Comparison of ENCODE assay signal across 11 cellular contexts in genomic region chr2:96225016-96225533, GRCh38. TPM values are rescaled to one million over a fixed set of nuclear protein-coding genes. Genes with fewer than 3 reads are reported as not detected.
A peak's percentile ranks its signal among the peaks of the same experiment; 100 is the strongest.
DNase-seq lines count a peak whose midpoint lies in the region; ATAC-seq and TF ChIP-seq lines count a peak whose summit lies in the region.
"Had no signal": no experiment of that assay in that cellular context is flagged by ENCODE, and none has a peak within 500 bp of the region (broad histone marks: within the 10 kb centered on the region; RNA-seq: fewer than 3 reads in every experiment).

No MANE protein-coding gene starts in this region.

- no peaks in the 10 kb centered on the region; the same call in 1 of the 2 replicates for H3K36me3 ChIP-seq in OCI-LY7 (ENCODE audit: insufficient read depth, low read length)

- peak overlapping the region; percentile 10 for H3K27ac Mint-ChIP-seq in activated CD4-positive, alpha-beta T cell treated with anti-CD3 and anti-CD28 coated beads for 36 hours
- H3K27ac Mint-ChIP-seq in stimulated activated memory B cell treated with anti-CD40 and anti-IgM and Interleukin-4, amounts not matched to agents 10 μg/mL and 1 μg/mL and 100 μg/mL, for 72 hours = peak overlapping the region; percentile 94
- no peak overlapping the region for H3K27ac Mint-ChIP-seq in activated naive CD4-positive, alpha-beta T cell treated with anti-CD3 and anti-CD28 coated beads, Interleukin-2, amount 50 U/mL, for 72 hours

- peak overlapping the region; percentile 28; the same call in 1 of the 2 replicates for H2AFZ ChIP-seq in OCI-LY7 (ENCODE audit: low read length)

- no peaks in the 10 kb centered on the region for H4K20me1 ChIP-seq in OCI-LY7 (ENCODE audit: insufficient read depth, low read length)

- TSS peak; percentile 22 for BruUV-seq in OCI-LY7 (replicated peaks; lab: Mats Ljungman, UMichigan)

- peaks cover 8% of the 10 kb centered on the region for H3K4me1 Mint-ChIP-seq in activated CD4-positive, alpha-beta T cell treated with anti-CD3 and anti-CD28 coated beads for 36 hours
- peaks cover 26% of the 10 kb centered on the region for H3K4me1 Mint-ChIP-seq in stimulated activated memory B cell treated with anti-CD40 and anti-IgM and Interleukin-4, amounts not matched to agents 10 μg/mL and 1 μg/mL and 100 μg/mL, for 72 hours

- POLR2A ChIA-PET in activated CD4-positive, alpha-beta T cell treated with anti-CD3 and anti-CD28 coated beads for 36 hours (lab: Charles Lee) = no interaction called here
- POLR2A ChIA-PET in OCI-LY7 (lab: Charles Lee) = interaction anchor here (0.5 to 2.0 kb wide), 8 partner anchors 9 to 525 kb away, joined by 3 to 20 read pairs (median 5); partner anchors contain the start of gene STARD7

- H3K27ac ChIP-seq in OCI-LY7 (ENCODE audit: low read depth, low read length, poor library complexity, severe bottlenecking) = peak overlapping the region; percentile 89
- H3K27ac ChIP-seq: A549 had no signal

- no peaks in the 10 kb centered on the region for H3K9me2 ChIP-seq in OCI-LY7 (ENCODE audit: insufficient read depth, low read length)

- no peaks in the 10 kb centered on the region for H3K9me3 ChIP-seq in OCI-LY7 (ENCODE audit: low read length)
- H3K9me3 ChIP-seq: A549 had no signal

- no peaks in the 10 kb centered on the region; the same call in 1 of the 2 replicates for H3K79me2 ChIP-seq in OCI-LY7 (ENCODE audit: insufficient read depth, low read depth, low read length)

- H3K4me3 Mint-ChIP-seq in activated CD4-positive, alpha-beta T cell treated with anti-CD3 and anti-CD28 coated beads for 36 hours = no peak overlapping the region
- H3K4me3 Mint-ChIP-seq in stimulated activated memory B cell treated with anti-CD40 and anti-IgM and Interleukin-4, amounts not matched to agents 10 μg/mL and 1 μg/mL and 100 μg/mL, for 72 hours = peak overlapping the region; percentile 60

- no peaks in the 10 kb centered on the region for H3K36me3 Mint-ChIP-seq in activated CD4-positive, alpha-beta T cell treated with anti-CD3 and anti-CD28 coated beads for 36 hours (ENCODE audit: low read depth)
- peaks cover 9% of the 10 kb centered on the region for H3K36me3 Mint-ChIP-seq in stimulated activated memory B cell treated with anti-CD40 and anti-IgM and Interleukin-4, amounts not matched to agents 10 μg/mL and 1 μg/mL and 100 μg/mL, for 72 hours
- no peaks in the 10 kb centered on the region for H3K36me3 Mint-ChIP-seq in activated naive CD4-positive, alpha-beta T cell treated with anti-CD3 and anti-CD28 coated beads, Interleukin-2, amount 50 U/mL, for 72 hours

- ATAC-seq in activated CD4-positive, alpha-beta T cell treated with anti-CD3 and anti-CD28 coated beads for 36 hours = peak; percentile 36
- peak; percentile 89 for ATAC-seq in HG02973 (IDR thresholded peaks at IDR 0.05; ENCODE audit: unreplicated experiment)
- peak; percentile 94 for ATAC-seq in stimulated activated memory B cell treated with anti-CD40 and anti-IgM and Interleukin-4, amounts not matched to agents 10 μg/mL and 1 μg/mL and 100 μg/mL, for 72 hours
- no peak for ATAC-seq in activated naive CD4-positive, alpha-beta T cell treated with anti-CD3 and anti-CD28 coated beads, Interleukin-2, amount 50 U/mL, for 72 hours
- ATAC-seq: A549 had no signal

- no peak for DNase-seq in activated CD4-positive, alpha-beta T cell treated with anti-CD3 and anti-CD28 coated beads for 36 hours
- DNase-seq in activated CD4-positive, alpha-beta T cell treated with anti-CD3 and anti-CD28 coated beads, Interleukin-2, amount 50 U/mL, for 1 hour = no peak
- DNase-seq in OCI-LY7 (ENCODE audit: low spot score) = peak; percentile 84
- DNase-seq in NCI-H1092 treated with DMSO at 0.1 percent for 48 hours (lab: John Stamatoyannopoulos, UW) = no peak
- no peak for DNase-seq in activated naive CD4-positive, alpha-beta T cell treated with anti-CD3 and anti-CD28 coated beads, Interleukin-2, amount 50 U/mL, for 16 hours
- DNase-seq in activated naive CD4-positive, alpha-beta T cell treated with anti-CD3 and anti-CD28 coated beads, Interleukin-2, amount 50 U/mL, for 72 hours (ENCODE audit: low spot score in 2 of 2) = no peak
- DNase-seq: midbrain, NCI-H2171 treated with DMSO at 0.1 percent for 48 hours had no signal

- intact Hi-C loops in activated CD4-positive, alpha-beta T cell treated with anti-CD3 and anti-CD28 coated beads for 36 hours (cut with DNase I, micrococcal nuclease) = no loop called here
- intact Hi-C loops in OCI-LY7 (cut with micrococcal nuclease; ENCODE audit: unreplicated experiment) = no loop called here

- no peaks in the 10 kb centered on the region for H3K9me3 Mint-ChIP-seq in activated CD4-positive, alpha-beta T cell treated with anti-CD3 and anti-CD28 coated beads for 36 hours (ENCODE audit: low read depth)
- H3K9me3 Mint-ChIP-seq in stimulated activated memory B cell treated with anti-CD40 and anti-IgM and Interleukin-4, amounts not matched to agents 10 μg/mL and 1 μg/mL and 100 μg/mL, for 72 hours = no peaks in the 10 kb centered on the region
- no peaks in the 10 kb centered on the region for H3K9me3 Mint-ChIP-seq in activated naive CD4-positive, alpha-beta T cell treated with anti-CD3 and anti-CD28 coated beads, Interleukin-2, amount 50 U/mL, for 72 hours

- no peaks in the 10 kb centered on the region for H3K27me3 Mint-ChIP-seq in activated CD4-positive, alpha-beta T cell treated with anti-CD3 and anti-CD28 coated beads for 36 hours
- no peaks in the 10 kb centered on the region for H3K27me3 Mint-ChIP-seq in stimulated activated memory B cell treated with anti-CD40 and anti-IgM and Interleukin-4, amounts not matched to agents 10 μg/mL and 1 μg/mL and 100 μg/mL, for 72 hours

- H3K4me2 ChIP-seq in OCI-LY7 (ENCODE audit: low read length) = peak overlapping the region; percentile 69
- H3K4me2 ChIP-seq: A549 had no signal

- CTCF ChIA-PET in activated CD4-positive, alpha-beta T cell treated with anti-CD3 and anti-CD28 coated beads for 36 hours (lab: Charles Lee) = no interaction called here
- CTCF ChIA-PET in OCI-LY7 (lab: Charles Lee; ENCODE audit: unreplicated experiment) = no interaction called here

- TF ChIP-seq CTCF in OCI-LY7 (conservative IDR thresholded peaks at IDR 0.05; ENCODE audit: low read length) = no peak

- peaks cover 32% of the 10 kb centered on the region for H3K4me1 ChIP-seq in OCI-LY7 (ENCODE audit: insufficient read depth, low read length, poor library complexity, severe bottlenecking)
- H3K4me1 ChIP-seq: A549 had no signal

- peak overlapping the region; percentile 42 for H3K4me3 ChIP-seq in OCI-LY7 (ENCODE audit: low read depth, low read length, poor library complexity, severe bottlenecking)
- H3K4me3 ChIP-seq: A549 had no signal

RNA-seq across cellular contexts. Expression of gene STARD7, which starts 16.4 kb away (rescaled TPM):
- total RNA-seq in activated CD4-positive, alpha-beta T cell treated with anti-CD3 and anti-CD28 coated beads for 36 hours = 100 to 1,000 TPM; 151 to 173 TPM
- total RNA-seq in OCI-LY7 (2014; rRNA removed; shearing (Covaris generic)) = 208 and 239 TPM in 2 replicates
- total RNA-seq in OCI-LY7 (2022) = 186 and 206 TPM in 2 replicates
- 100 to 1,000 TPM in 1 of 2 donors, 10 to 100 TPM in 1; 82.9 to 159 TPM for total RNA-seq in activated naive CD4-positive, alpha-beta T cell treated with anti-CD3 and anti-CD28 coated beads, Interleukin-2, amount 50 U/mL, for 72 hours

RNA-seq across cellular contexts. Expression of gene TMEM127, which starts 40.7 kb away (rescaled TPM):
- total RNA-seq in activated CD4-positive, alpha-beta T cell treated with anti-CD3 and anti-CD28 coated beads for 36 hours = 10 to 100 TPM; 16.6 to 17.9 TPM
- total RNA-seq in OCI-LY7 (2014; rRNA removed; shearing (Covaris generic)) = 12.0 and 12.1 TPM in 2 replicates
- 20.4 and 21.1 TPM in 2 replicates for total RNA-seq in OCI-LY7 (2022)
- 10 to 100 TPM; 16.5 to 17.6 TPM for total RNA-seq in activated naive CD4-positive, alpha-beta T cell treated with anti-CD3 and anti-CD28 coated beads, Interleukin-2, amount 50 U/mL, for 72 hours

RNA-seq across cellular contexts. Expression of gene CIAO1, which starts 41.0 kb away (rescaled TPM):
- 10 to 100 TPM; 72.1 to 77.6 TPM for total RNA-seq in activated CD4-positive, alpha-beta T cell treated with anti-CD3 and anti-CD28 coated beads for 36 hours
- total RNA-seq in OCI-LY7 (2014; rRNA removed; shearing (Covaris generic)) = 89.8 and 128 TPM in 2 replicates
- total RNA-seq in OCI-LY7 (2022) = 85.2 and 89.6 TPM in 2 replicates
- total RNA-seq in activated naive CD4-positive, alpha-beta T cell treated with anti-CD3 and anti-CD28 coated beads, Interleukin-2, amount 50 U/mL, for 72 hours = 10 to 100 TPM; 71.5 to 82.9 TPM

Comparison
In these comparisons a context has a peak if more than half of its experiments do, and no peak if none do; other contexts are left out.
1. ATAC-seq: peak in activated CD4-positive, alpha-beta T cell treated with anti-CD3 and anti-CD28 coated beads for 36 hours (single experiment), HG02973 (single experiment) and stimulated activated memory B cell treated with anti-CD40 and anti-IgM and Interleukin-4, amounts not matched to agents 10 μg/mL and 1 μg/mL and 100 μg/mL, for 72 hours (single experiment); none in activated naive CD4-positive, alpha-beta T cell treated with anti-CD3 and anti-CD28 coated beads, Interleukin-2, amount 50 U/mL, for 72 hours (0 of 2).
2. H3K27ac Mint-ChIP-seq: peak in activated CD4-positive, alpha-beta T cell treated with anti-CD3 and anti-CD28 coated beads for 36 hours (single experiment) and stimulated activated memory B cell treated with anti-CD40 and anti-IgM and Interleukin-4, amounts not matched to agents 10 μg/mL and 1 μg/mL and 100 μg/mL, for 72 hours (single experiment); none in activated naive CD4-positive, alpha-beta T cell treated with anti-CD3 and anti-CD28 coated beads, Interleukin-2, amount 50 U/mL, for 72 hours (0 of 2).